ENCODE assay signal across 21 cellular contexts in genomic region chr12:83261998-83262397, GRCh38.
A peak's percentile ranks its signal among the peaks of the same experiment; 100 is the strongest.
DNase-seq lines count a peak whose midpoint lies in the region; ATAC-seq, FAIRE-seq and TF ChIP-seq lines count a peak whose summit lies in the region.
"Had no signal": no experiment of that assay in that cellular context is flagged by ENCODE, and none has a peak within 500 bp of the region (broad histone marks: within the 10 kb centered on the region; RNA-seq: fewer than 3 reads in every experiment).

No MANE protein-coding gene starts in this region.

- H3K23ac ChIP-seq in H1 (ENCODE audit: insufficient read length): no peak overlapping the region

- H3K4ac ChIP-seq in H1 (replicated peaks; ENCODE audit: insufficient read length, low read depth, low read length): no peak overlapping the region

- no peak overlapping the region for H2BK20ac ChIP-seq in H1 (ENCODE audit: low read length)

- TF ChIP-seq POLR2A in H1 (IDR thresholded peaks at IDR 0.05; ENCODE audit: control extremely low read depth in 1 of 2, low read depth in 2 of 2, low read length in 2 of 2) (no peak), vagina (IDR thresholded peaks at IDR 0.05) (no peak)

- H3K4me3 ChIP-seq in HEK293 (ENCODE audit: low read depth, low read length) (no peak overlapping the region), OCI-LY3 (ENCODE audit: low read length) (no peak overlapping the region), H1 (ENCODE audit: extremely low read depth in 1 of 4, insufficient read depth in 2 of 4, low read depth in 3 of 4, low read length in 4 of 4) (no peak overlapping the region), vagina (no peak overlapping the region)
- H3K4me3 ChIP-seq: left lung, right lobe of liver had no signal

- no peak overlapping the region for H4K5ac ChIP-seq in H1 (ENCODE audit: insufficient read length, low read depth, low read length)

- peak; percentile 55 to 66 for TF ChIP-seq RAD21 in H1 (IDR thresholded peaks at IDR 0.05 in 1 of 2, conservative IDR thresholded peaks at IDR 0.05 in 1 of 2; ENCODE audit: low read depth in 2 of 2, low read length in 2 of 2)

- no peak for TF ChIP-seq EP300 in H1 (IDR thresholded peaks at IDR 0.05; ENCODE audit: borderline replicate concordance in 1 of 2, low read depth in 2 of 2, low read length in 2 of 2)

- no peak overlapping the region for H3K56ac ChIP-seq in H1 (replicated peaks; ENCODE audit: insufficient read length, low read depth, low read length)

- peak; percentile 32 for FAIRE-seq in H1 (lab: Jason Lieb, UNC)
- FAIRE-seq: frontal cortex, GM19239 had no signal

- no peaks in the 10 kb centered on the region for H4K20me1 ChIP-seq in OCI-LY3 (ENCODE audit: insufficient read depth, low read length)
- no peaks in the 10 kb centered on the region for H4K20me1 ChIP-seq in H1 (replicated peaks in 1 of 2; ENCODE audit: control insufficient read depth in 1 of 2, insufficient read depth in 2 of 2, low read length in 2 of 2)

- H3K14ac ChIP-seq in H1 (ENCODE audit: insufficient read length): no peak overlapping the region

- no peak for ATAC-seq in HG02571 (IDR thresholded peaks at IDR 0.05; ENCODE audit: unreplicated experiment)
- no peak for ATAC-seq in GM21723 (IDR thresholded peaks at IDR 0.05; ENCODE audit: unreplicated experiment)
- ATAC-seq: left lung had no signal

- H3K36me3 Mint-ChIP-seq in activated naive CD8-positive, alpha-beta T cell treated with anti-CD3 and anti-CD28 coated beads for 36 hours: no peaks in the 10 kb centered on the region

- H3K4me3 Mint-ChIP-seq in activated naive CD8-positive, alpha-beta T cell treated with anti-CD3 and anti-CD28 coated beads for 36 hours: no peak overlapping the region

- H2BK120ac ChIP-seq in H1 (replicated peaks; ENCODE audit: low read depth, low read length): no peak overlapping the region

- no peak overlapping the region for H2BK15ac ChIP-seq in H1 (ENCODE audit: low read length)

- no peak overlapping the region for H2AFZ ChIP-seq in OCI-LY3 (ENCODE audit: low read depth, low read length)
- H2AFZ ChIP-seq in H1 (ENCODE audit: low read length): no peak overlapping the region

- intact Hi-C loops in vagina (cut with DNase I): no loop called here

- H3K18ac ChIP-seq in H1 (ENCODE audit: extremely low read depth, low read length): no peak overlapping the region

- H3K4me1 ChIP-seq in HEK293 (ENCODE audit: control insufficient read depth, insufficient read depth, low read length) (no peaks in the 10 kb centered on the region), OCI-LY3 (ENCODE audit: low read length) (no peaks in the 10 kb centered on the region), H1 (replicated peaks in 1 of 4; ENCODE audit: control insufficient read depth in 3 of 4, insufficient read depth in 4 of 4, low read length in 3 of 4) (no peaks in the 10 kb centered on the region), vagina (no peaks in the 10 kb centered on the region)
- H3K4me1 ChIP-seq: left lung, right lobe of liver had no signal

- no peaks in the 10 kb centered on the region for H3K23me2 ChIP-seq in H1 (ENCODE audit: low read depth, low read length)

- H2BK12ac ChIP-seq in H1 (ENCODE audit: low read depth, low read length): no peak overlapping the region

- DNase-seq in H1 (ENCODE audit: low read depth in 1 of 2, low spot score in 2 of 2) (no peak), vagina (ENCODE audit: extremely low spot score in 2 of 2) (no peak)
- DNase-seq in activated naive CD8-positive, alpha-beta T cell treated with anti-CD3 and anti-CD28 coated beads for 36 hours: no peak
- DNase-seq: activated CD4-positive, CD25-positive, alpha-beta regulatory T cell; activated effector memory CD4-positive, alpha-beta T cell treated with anti-CD3 and anti-CD28 coated beads, Interleukin-2, amount 50 U/mL, for 16 hours; COR-L47; left lung; NCI-H1694 treated with DMSO at 0.1 percent for 48 hours; NCI-H510A treated with DMSO at 0.1 percent for 48 hours; nucleus accumbens; right lobe of liver; stimulated activated CD4-positive, alpha-beta T cell treated with anti-CD3 and anti-CD28 coated beads, Interleukin-2, amount 100 ng/mL, for 24 hours had no signal

- H3K36me3 ChIP-seq in HEK293 (ENCODE audit: control insufficient read depth in 2 of 2, insufficient read depth in 1 of 2, low read length in 2 of 2) (no peaks in the 10 kb centered on the region), OCI-LY3 (replicated peaks; ENCODE audit: low read depth, low read length) (no peaks in the 10 kb centered on the region), H1 (ENCODE audit: control insufficient read depth in 2 of 4, insufficient read depth in 4 of 4, low read length in 3 of 4) (no peaks in the 10 kb centered on the region), vagina (no peaks in the 10 kb centered on the region)
- H3K36me3 ChIP-seq: left lung, right lobe of liver had no signal

- TF ChIP-seq CTCF in C4-2B (conservative IDR thresholded peaks at IDR 0.05) (peak; percentile 29), HEK293 (tag by site-specific recombination; IDR thresholded peaks at IDR 0.05) (0 out of 2 replicates have a peak, but pooled peaks have one; percentile 25), OCI-LY3 (IDR thresholded peaks at IDR 0.05; ENCODE audit: low read depth, low read length) (peak; percentile 31), H1 (IDR thresholded peaks at IDR 0.05; ENCODE audit: control extremely low read depth in 1 of 3, insufficient read depth in 1 of 3, low read depth in 1 of 3, low read length in 3 of 3) (peak in 2 of 3 experiments; percentile 11 to 57; a peak in 2 of 4 replicates), vagina (IDR thresholded peaks at IDR 0.05) (no peak)

- H4K8ac ChIP-seq in H1 (ENCODE audit: extremely low read depth, insufficient read depth, low read length): no peak overlapping the region

- POLR2A ChIA-PET in HEK293 (lab: Yijun Ruan, JAX): no interaction called here
- POLR2A ChIA-PET in H1 (lab: Charles Lee; ENCODE audit: partially characterized antibody): no interaction called here

- no peak overlapping the region for H4K91ac ChIP-seq in H1 (replicated peaks; ENCODE audit: insufficient read length, low read length)

- H3K27ac ChIP-seq in C4-2B: no peak overlapping the region
- H3K27ac ChIP-seq in HEK293 (ENCODE audit: extremely low read depth, low read depth, low read length): no peak overlapping the region
- no peak overlapping the region for H3K27ac ChIP-seq in OCI-LY3 (ENCODE audit: low read length)
- H3K27ac ChIP-seq in H1 (ENCODE audit: low read depth, low read length): no peak overlapping the region
- no peak overlapping the region for H3K27ac ChIP-seq in vagina
- H3K27ac ChIP-seq: KMS-11, left lung, right lobe of liver, RWPE1 had no signal

- H3K9me3 Mint-ChIP-seq in activated naive CD8-positive, alpha-beta T cell treated with anti-CD3 and anti-CD28 coated beads for 36 hours: no peaks in the 10 kb centered on the region

- no peak overlapping the region for H3K9ac ChIP-seq in OCI-LY3 (ENCODE audit: low read length)
- H3K9ac ChIP-seq in H1 (replicated peaks in 1 of 4; ENCODE audit: extremely low read depth in 1 of 4, low read depth in 3 of 4, low read length in 3 of 4): no peak overlapping the region
- H3K9ac ChIP-seq: KMS-11 had no signal

- no peaks in the 10 kb centered on the region for H3K27me3 Mint-ChIP-seq in activated naive CD8-positive, alpha-beta T cell treated with anti-CD3 and anti-CD28 coated beads for 36 hours

- no peak overlapping the region for H3K4me2 ChIP-seq in OCI-LY3 (ENCODE audit: low read length)
- no peak overlapping the region for H3K4me2 ChIP-seq in H1 (ENCODE audit: insufficient read depth in 1 of 2, low read depth in 2 of 2, low read length in 2 of 2)
- H3K4me2 ChIP-seq: KMS-11 had no signal

- H3K9me3 ChIP-seq in HEK293 (ENCODE audit: control insufficient read depth, insufficient read depth, low read depth, low read length) (no peaks in the 10 kb centered on the region), OCI-LY3 (ENCODE audit: insufficient read depth, low read length) (no peaks in the 10 kb centered on the region), H1 (ENCODE audit: insufficient read depth in 2 of 2, low read depth in 1 of 2, low read length in 1 of 2) (no peaks in the 10 kb centered on the region; a peak in 1 of 4 replicates), vagina (no peaks in the 10 kb centered on the region)
- H3K9me3 ChIP-seq: left lung, right lobe of liver had no signal

- no peaks in the 10 kb centered on the region for H3K4me1 Mint-ChIP-seq in activated naive CD8-positive, alpha-beta T cell treated with anti-CD3 and anti-CD28 coated beads for 36 hours

- CTCF ChIA-PET in HEK293 (lab: Yijun Ruan, JAX) (interaction anchor here (1.3 kb wide), 1 partner anchor 576 kb away, joined by 4 read pairs; no protein-coding TSS in a partner anchor), H1 (lab: Charles Lee; ENCODE audit: partially characterized antibody) (interaction anchor here (0.6 to 2.1 kb wide), 11 partner anchors 9 to 576 kb away, joined by 3 to 7 read pairs (median 4); no protein-coding TSS in a partner anchor)

- H2BK5ac ChIP-seq in H1 (ENCODE audit: low read depth, low read length): no peak overlapping the region

- H2AK5ac ChIP-seq in H1 (ENCODE audit: low read depth, low read length): no peak overlapping the region

- no peaks in the 10 kb centered on the region for H3K79me1 ChIP-seq in H1 (ENCODE audit: low read depth, low read length)

- H3K79me2 ChIP-seq in OCI-LY3 (ENCODE audit: low read length): no peaks in the 10 kb centered on the region
- H3K79me2 ChIP-seq in H1 (ENCODE audit: control insufficient read depth in 1 of 2, insufficient read depth in 2 of 2, low read length in 2 of 2): no peaks in the 10 kb centered on the region

- no peak overlapping the region for H3K27ac Mint-ChIP-seq in activated naive CD8-positive, alpha-beta T cell treated with anti-CD3 and anti-CD28 coated beads for 36 hours

- no peaks in the 10 kb centered on the region for H3K27me3 ChIP-seq in OCI-LY3 (ENCODE audit: low read depth, low read length)
- no peaks in the 10 kb centered on the region for H3K27me3 ChIP-seq in H1 (replicated peaks in 1 of 4; ENCODE audit: control insufficient read depth in 3 of 4, extremely low read depth in 1 of 4, insufficient read depth in 3 of 4, low read length in 3 of 4)
- no peaks in the 10 kb centered on the region for H3K27me3 ChIP-seq in vagina
- H3K27me3 ChIP-seq: left lung, right lobe of liver had no signal

TF ChIP-seq in H1, 55 proteins besides CTCF, POLR2A, EP300 and RAD21 (continues in another document):
- TF ChIP-seq SP4 (IDR thresholded peaks at IDR 0.05; ENCODE audit: low read length) (no peak), SUZ12 (IDR thresholded peaks at IDR 0.05; ENCODE audit: low read length) (no peak), TEAD4 (IDR thresholded peaks at IDR 0.05; ENCODE audit: low read depth, low read length) (no peak), POLR2AphosphoS5 (IDR thresholded peaks at IDR 0.05; ENCODE audit: low read depth, low read length) (no peak), RBBP5 (IDR thresholded peaks at IDR 0.05; ENCODE audit: borderline replicate concordance, low read depth, low read length) (no peak), RFX5 (IDR thresholded peaks at IDR 0.05; ENCODE audit: borderline replicate concordance, low read depth, low read length) (no peak), SIX5 (IDR thresholded peaks at IDR 0.05; ENCODE audit: low read depth, low read length) (no peak), JUN (IDR thresholded peaks at IDR 0.05; ENCODE audit: low read depth, low read length) (no peak), CBX8 (IDR thresholded peaks at IDR 0.05; ENCODE audit: borderline replicate concordance, low read depth, low read length) (no peak)

Comparison
In these comparisons a context has a peak if more than half of its experiments do, and no peak if none do; other contexts are left out.
1. CTCF ChIP-seq: peak in C4-2B (single experiment), HEK293 (single experiment), OCI-LY3 (single experiment) and H1 (2 of 3); none in vagina (0 of 3).